14 cellular contexts compared by ENCODE assay signal in the genomic region with DNA sequence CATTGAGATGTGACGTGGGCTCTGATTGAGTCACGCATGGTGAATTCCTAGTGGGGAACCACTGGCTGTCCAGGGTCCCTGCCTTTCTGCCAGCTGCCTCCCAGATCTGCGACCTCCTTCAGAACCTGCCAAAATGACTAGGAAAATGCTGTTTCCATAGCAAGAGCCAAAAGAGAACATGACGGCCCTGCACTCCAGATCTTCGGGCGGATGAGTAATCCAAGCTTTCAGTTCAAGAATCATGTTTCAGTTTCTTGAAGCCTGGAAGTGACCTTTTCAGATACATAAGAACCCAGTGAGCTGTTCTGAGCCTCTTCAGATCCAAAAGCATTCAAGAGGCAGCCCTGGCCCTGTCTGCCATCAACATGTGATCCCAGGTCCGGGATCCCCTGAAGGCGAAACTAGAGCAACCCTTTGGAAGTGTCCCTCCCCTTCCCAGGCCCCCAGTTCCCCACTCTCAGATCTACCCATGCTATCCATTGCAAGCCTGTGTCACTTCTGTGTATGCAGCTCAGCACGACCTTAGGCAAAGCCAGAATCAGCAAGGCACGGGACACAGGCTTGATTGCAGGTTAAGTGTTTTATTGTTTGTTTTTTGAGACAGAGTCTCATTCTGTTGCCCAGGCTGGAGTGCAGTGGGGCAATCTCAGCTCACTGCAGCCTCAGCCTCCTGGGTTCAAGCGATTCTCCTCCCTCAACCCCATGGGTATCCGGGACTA. TPM values are rescaled to one million over a fixed set of nuclear protein-coding genes. Genes with fewer than 3 reads are reported as not detected.
DNase-seq lines count a peak whose midpoint lies in the region; ATAC-seq and TF ChIP-seq lines count a peak whose summit lies in the region.
"Had no signal": no experiment of that assay in that cellular context is flagged by ENCODE, and none has a peak within 500 bp of the region (broad histone marks: within the 10 kb centered on the region; RNA-seq: fewer than 3 reads in every experiment).

No MANE protein-coding gene starts in this region.

- H3K9me2 ChIP-seq in hepatocyte (replicated peaks; ENCODE audit: insufficient read depth): no peaks in the 10 kb centered on the region

- ATAC-seq in HG02610 (IDR thresholded peaks at IDR 0.05; ENCODE audit: unreplicated experiment): no peak

- H3K9me3 ChIP-seq in hepatocyte (ENCODE audit: low read depth) (no peaks in the 10 kb centered on the region), testis (no peaks in the 10 kb centered on the region), colonic mucosa (no peaks in the 10 kb centered on the region)

- H3K79me2 ChIP-seq in hepatocyte: no peaks in the 10 kb centered on the region

- H3K4me3 ChIP-seq in hepatocyte (no peak overlapping the region), testis (no peak overlapping the region), colonic mucosa (no peak overlapping the region)

- 65% methylated on average over 12 of the region's 12 CpGs for WGBS in hepatocyte (ENCODE audit: low lambda C conversion rate, missing lambda C conversion rate)
- 64 to 67% methylated on average over 12 of the region's 12 CpGs for WGBS in testis, 2 donors

- H3K27ac ChIP-seq in hepatocyte (peak overlapping the region; percentile 10), testis (peak overlapping the region; percentile 15 to 59), colonic mucosa (no peak overlapping the region)

- H3K36me3 ChIP-seq in hepatocyte (replicated peaks; ENCODE audit: insufficient read depth, low read depth) (no peaks in the 10 kb centered on the region), testis (ENCODE audit: low read depth, missing control alignments) (no peaks in the 10 kb centered on the region), colonic mucosa (no peaks in the 10 kb centered on the region)

- H3K4me2 ChIP-seq in hepatocyte: no peak overlapping the region

- peak overlapping the region in 1 of 2 donors; percentile 32 for H3K9ac ChIP-seq in colonic mucosa (ENCODE audit: low read depth in 2 of 2, low read length in 2 of 2)

- H3K4me1 ChIP-seq in hepatocyte (ENCODE audit: insufficient read depth) (peaks cover 11% of the 10 kb centered on the region), testis (peaks cover 26% of the 10 kb centered on the region), colonic mucosa (no peaks in the 10 kb centered on the region)

- H2AFZ ChIP-seq in hepatocyte: no peak overlapping the region

- H4K20me1 ChIP-seq in hepatocyte (ENCODE audit: insufficient read depth, poor library complexity, severe bottlenecking): no peaks in the 10 kb centered on the region

- H3K27me3 ChIP-seq in hepatocyte (no peaks in the 10 kb centered on the region), testis (no peaks in the 10 kb centered on the region), colonic mucosa (no peaks in the 10 kb centered on the region)

- TF ChIP-seq CTCF in hepatocyte (IDR thresholded peaks at IDR 0.05; ENCODE audit: poor library complexity) (no peak), testis (IDR thresholded peaks at IDR 0.05) (no peak), colonic mucosa (IDR thresholded peaks at IDR 0.05) (no peak)

- TF ChIP-seq POLR2A in testis (IDR thresholded peaks at IDR 0.05): no peak

- peak; percentile 60 for DNase-seq in HCEC 1CT
- peak; percentile 62 for DNase-seq in amniotic stem cell (lab: John Stamatoyannopoulos, UW)
- no peak for DNase-seq in hepatocyte (ENCODE audit: low spot score)
- DNase-seq in testis: no peak
- no peak for DNase-seq in stimulated activated naive CD4-positive, alpha-beta T cell treated with Interleukin-2 at 50 U/mL for 16 hours (lab: John Stamatoyannopoulos, UW)
- no peak for DNase-seq in colonic mucosa
- no peak for DNase-seq in GM19240 (ENCODE audit: insufficient read length, low spot score)
- DNase-seq: activated CD4-positive, alpha-beta T cell treated with anti-CD3 and anti-CD28 coated beads, Interleukin-2, amount 10 ng/mL, durations not matched to agents 7 days and 5 days; activated T-cell treated with anti-CD3 and anti-CD28 coated beads, Interleukin-2, amount 50 U/mL, for 48 hours; amygdala; C1 segment of cervical spinal cord; DMS53; SIG-M5 had no signal

- intact Hi-C loops in testis (cut with DNase I; ENCODE audit: low total_unique reads) (no loop called here), colonic mucosa (cut with DNase I) (no loop called here)

RNA-seq across cellular contexts. Expression of a gene that starts 19.7 kb away (rescaled TPM):
- total RNA-seq in hepatocyte: 0.30 TPM in 1 of 2 replicates, not detected in the other
- polyA plus RNA-seq in hepatocyte: 0.47 and 1.2 TPM in 2 replicates
- 10 to 100 TPM in 1 of 2 donors, 1 to 10 TPM in 1; 3.1 to 11.8 TPM for total RNA-seq in testis
- not detected for polyA plus RNA-seq in testis (ENCODE audit: insufficient read depth, low read depth, low replicate concordance)
- total RNA-seq in colonic mucosa: not detected

RNA-seq across cellular contexts. Expression of a gene that starts 24.3 kb away (rescaled TPM):
- total RNA-seq in hepatocyte: 2.6 and 6.1 TPM in 2 replicates
- polyA plus RNA-seq in hepatocyte: 2.7 and 8.2 TPM in 2 replicates
- total RNA-seq in testis: 100 to 1,000 TPM; 140 to 245 TPM
- polyA plus RNA-seq in testis (ENCODE audit: insufficient read depth, low read depth, low replicate concordance): 47.4 TPM
- 10 to 100 TPM in 1 of 2 donors, 1 to 10 TPM in 1; 4.9 to 10.4 TPM for total RNA-seq in colonic mucosa

RNA-seq across cellular contexts. Expression of a gene that starts 44.5 kb away (rescaled TPM):
- total RNA-seq in hepatocyte (1.0 and 1.7 TPM in 2 replicates), testis (1 to 10 TPM; 8.8 to 9.7 TPM), colonic mucosa (1 to 10 TPM; 5.7 to 9.5 TPM)
- polyA plus RNA-seq in hepatocyte (4.4 and 4.9 TPM in 2 replicates), testis (ENCODE audit: insufficient read depth, low read depth, low replicate concordance) (13.6 TPM)

Comparison
In these comparisons a context has a peak if more than half of its experiments do, and no peak if none do; other contexts are left out.
1. DNase-seq: peak in HCEC 1CT (single experiment) and amniotic stem cell (single experiment); none in hepatocyte (single experiment), testis (single experiment), stimulated activated naive CD4-positive, alpha-beta T cell treated with Interleukin-2 at 50 U/mL for 16 hours (single experiment), colonic mucosa (single experiment) and GM19240 (single experiment).
2. RNA of a gene that starts 24.3 kb away (total RNA-seq): 140 to 245 TPM in testis; 4.9 to 10.4 TPM in colonic mucosa and 2.6 to 6.1 TPM in hepatocyte; every median in the first group is over 10 times any median in the second.